Comparison of ENCODE assay signal across 11 cellular contexts in genomic region chr7:32037650-32038198, GRCh38.
A peak's percentile ranks its signal among the peaks of the same experiment; 100 is the strongest.
DNase-seq lines count a peak whose midpoint lies in the region; ATAC-seq and FAIRE-seq lines count a peak whose summit lies in the region.
"Had no signal": no experiment of that assay in that cellular context is flagged by ENCODE, and none has a peak within 500 bp of the region (broad histone marks: within the 10 kb centered on the region; RNA-seq: fewer than 3 reads in every experiment).

No MANE protein-coding gene starts in this region.

- no peak for DNase-seq in HTR-8/SVneo (ENCODE audit: insufficient read length, low spot score)
- DNase-seq in NCI-H82 (lab: John Stamatoyannopoulos, UW): no peak
- DNase-seq in Ammon's horn (ENCODE audit: low spot score): no peak
- no peak for DNase-seq in NCI-H82 treated with DMSO at 0.1 percent for 48 hours (lab: John Stamatoyannopoulos, UW; ENCODE audit: unreplicated experiment)
- DNase-seq: C1 segment of cervical spinal cord, GOT3 had no signal

- no peak for FAIRE-seq in HTR-8/SVneo (lab: Jason Lieb, UNC)
- FAIRE-seq: K562 had no signal

- ATAC-seq in GM18861 (IDR thresholded peaks at IDR 0.05; ENCODE audit: unreplicated experiment): peak; percentile 91
- peak; percentile 80 for ATAC-seq in GM21423 (IDR thresholded peaks at IDR 0.05; ENCODE audit: unreplicated experiment)
- ATAC-seq in HG02981 (IDR thresholded peaks at IDR 0.05; ENCODE audit: unreplicated experiment): peak; percentile 88
- ATAC-seq in HG03575 (IDR thresholded peaks at IDR 0.05; ENCODE audit: extremely low read depth, insufficient number of reproducible peaks, low FRiP score, unreplicated experiment): peak; percentile 75
- ATAC-seq: K562 had no signal
